31 cellular contexts compared by ENCODE assay signal in genomic region chr2:139694327-139694726, GRCh38.
"Had no signal": no experiment of that assay in that cellular context is flagged by ENCODE, and none has a peak within 500 bp of the region (broad histone marks: within the 10 kb centered on the region; RNA-seq: fewer than 3 reads in every experiment).

No MANE protein-coding gene starts in this region.

- H3K27me3 ChIP-seq: brain microvascular endothelial cell, Peyer's patch, SJSA1 had no signal

- H3K4me3 ChIP-seq: Peyer's patch, SJSA1 had no signal

- FAIRE-seq: TTC549 had no signal

- H3K36me3 Mint-ChIP-seq: activated naive CD4-positive, alpha-beta T cell treated with anti-CD3 and anti-CD28 coated beads, Interleukin-2, amount 10 ng/mL, durations not matched to agents 7 days and 5 days; activated naive CD8-positive, alpha-beta T cell treated with anti-CD3 and anti-CD28 coated beads for 36 hours had no signal

- H3K4me1 ChIP-seq: Peyer's patch, SJSA1 had no signal

- DNase-seq: activated CD4-positive, alpha-beta T cell treated with anti-CD3 and anti-CD28 coated beads for 36 hours; activated CD4-positive, alpha-beta T cell treated with anti-CD3 and anti-CD28 coated beads, Interleukin-2, amount 10 ng/mL, durations not matched to agents 7 days and 5 days; activated CD4-positive, alpha-beta T cell treated with anti-CD3 and anti-CD28 coated beads, Interleukin-2, amount 50 U/mL, for 48 hours; activated CD8-positive, alpha-beta memory T cell treated with anti-CD3 and anti-CD28 coated beads, Interleukin-2, amount 50 U/mL, for 4 hours; activated CD8-positive, alpha-beta T cell treated with anti-CD3 and anti-CD28 coated beads, Interleukin-2, amount 10 ng/mL, durations not matched to agents 7 days and 5 days; activated naive CD4-positive, alpha-beta T cell treated with anti-CD3 and anti-CD28 coated beads, Interleukin-2, amount 10 ng/mL, durations not matched to agents 7 days and 5 days; activated naive CD8-positive, alpha-beta T cell treated with anti-CD3 and anti-CD28 coated beads for 36 hours; activated T-cell treated with anti-CD3 and anti-CD28 coated beads for 4 hours; activated T-cell treated with anti-CD3 and anti-CD28 coated beads, Interleukin-2, amount 50 U/mL, for 4 hours; amniotic stem cell; aorta; brain microvascular endothelial cell; central memory CD4-positive, alpha-beta T cell; Karpas-422; NCI-H1105; NCI-H1417 treated with DMSO at 0.1 percent for 48 hours; NCI-H187 treated with DMSO at 0.1 percent for 48 hours; NCI-H2081; NCI-H345; NCI-H524 treated with DMSO at 0.1 percent for 48 hours; PC-3; Peyer's patch; RPMI8226; SHP77 treated with DMSO at 0.1 percent for 48 hours; SK-N-SH had no signal

- H3K4me3 Mint-ChIP-seq: activated CD4-positive, alpha-beta T cell treated with anti-CD3 and anti-CD28 coated beads for 36 hours; activated CD4-positive, alpha-beta T cell treated with anti-CD3 and anti-CD28 coated beads, Interleukin-2, amount 10 ng/mL, durations not matched to agents 7 days and 5 days; activated CD8-positive, alpha-beta T cell treated with anti-CD3 and anti-CD28 coated beads, Interleukin-2, amount 10 ng/mL, durations not matched to agents 7 days and 5 days; activated naive CD4-positive, alpha-beta T cell treated with anti-CD3 and anti-CD28 coated beads, Interleukin-2, amount 10 ng/mL, durations not matched to agents 7 days and 5 days; activated naive CD8-positive, alpha-beta T cell treated with anti-CD3 and anti-CD28 coated beads for 36 hours; activated T-cell treated with anti-CD3 and anti-CD28 coated beads, Interleukin-2, amount 50 U/mL, for 4 hours; activated T-helper 1 cell treated with anti-CD3 and anti-CD28 coated beads, Interleukin-12 subunit alpha, Interleukin-12 subunit beta, Interleukin-2, Interleukin-4 antibody, amounts not matched to agents 30 ng/mL and 10 ng/mL and 1 ng/mL, durations not matched to agents 14 hours and 24 hours and 36 hours; T-helper 1 cell treated with Interleukin-12 subunit alpha and Interleukin-12 subunit beta and Interleukin-4 antibody, amounts not matched to agents 30 μg/mL and 1 μg/mL, for 36 hours; T-helper 2 cell treated with Interferon-gamma antibody and Interleukin-4, amounts not matched to agents 5 μg/mL and 100 μg/mL, for 36 hours had no signal

- H3K27ac Mint-ChIP-seq: activated CD4-positive, alpha-beta T cell treated with anti-CD3 and anti-CD28 coated beads for 36 hours; activated CD4-positive, alpha-beta T cell treated with anti-CD3 and anti-CD28 coated beads, Interleukin-2, amount 10 ng/mL, durations not matched to agents 7 days and 5 days; activated CD8-positive, alpha-beta T cell treated with anti-CD3 and anti-CD28 coated beads, Interleukin-2, amount 10 ng/mL, durations not matched to agents 7 days and 5 days; activated naive CD4-positive, alpha-beta T cell treated with anti-CD3 and anti-CD28 coated beads, Interleukin-2, amount 10 ng/mL, durations not matched to agents 7 days and 5 days; activated naive CD8-positive, alpha-beta T cell treated with anti-CD3 and anti-CD28 coated beads for 36 hours; activated T-helper 1 cell treated with anti-CD3 and anti-CD28 coated beads, Interleukin-12 subunit alpha, Interleukin-12 subunit beta, Interleukin-2, Interleukin-4 antibody, amounts not matched to agents 30 ng/mL and 10 ng/mL and 1 ng/mL, durations not matched to agents 14 hours and 24 hours and 36 hours; T-helper 1 cell treated with Interleukin-12 subunit alpha and Interleukin-12 subunit beta and Interleukin-4 antibody, amounts not matched to agents 30 μg/mL and 1 μg/mL, for 36 hours; T-helper 2 cell treated with Interferon-gamma antibody and Interleukin-4, amounts not matched to agents 5 μg/mL and 100 μg/mL, for 36 hours had no signal

- H3K36me3 ChIP-seq: brain microvascular endothelial cell, Peyer's patch, SJSA1 had no signal

- H3K4me2 ChIP-seq: SK-N-SH had no signal

- H3K9ac ChIP-seq: SK-N-SH had no signal

- ATAC-seq: activated CD4-positive, alpha-beta T cell treated with anti-CD3 and anti-CD28 coated beads for 36 hours; activated CD4-positive, CD25-positive, alpha-beta regulatory T cell treated with anti-CD3 and anti-CD28 coated beads, Interleukin-2, amount 50 U/mL, for 24 hours; activated CD8-positive, alpha-beta T cell treated with anti-CD3 and anti-CD28 coated beads, Interleukin-2, amount 10 ng/mL, durations not matched to agents 7 days and 5 days; activated T-cell treated with anti-CD3 and anti-CD28 coated beads, Interleukin-2, amount 50 U/mL, for 4 hours; PC-3 had no signal

- H3K9me3 Mint-ChIP-seq: activated CD4-positive, alpha-beta T cell treated with anti-CD3 and anti-CD28 coated beads, Interleukin-2, amount 10 ng/mL, durations not matched to agents 7 days and 5 days; activated naive CD8-positive, alpha-beta T cell treated with anti-CD3 and anti-CD28 coated beads for 36 hours had no signal

- H3K9me3 ChIP-seq: Peyer's patch, SK-N-SH had no signal

- H3K27me3 Mint-ChIP-seq: activated CD4-positive, alpha-beta T cell treated with anti-CD3 and anti-CD28 coated beads for 36 hours; activated CD4-positive, alpha-beta T cell treated with anti-CD3 and anti-CD28 coated beads, Interleukin-2, amount 10 ng/mL, durations not matched to agents 7 days and 5 days; activated naive CD4-positive, alpha-beta T cell treated with anti-CD3 and anti-CD28 coated beads, Interleukin-2, amount 10 ng/mL, durations not matched to agents 7 days and 5 days; activated naive CD8-positive, alpha-beta T cell treated with anti-CD3 and anti-CD28 coated beads for 36 hours had no signal

- H3K4me1 Mint-ChIP-seq: activated CD4-positive, alpha-beta T cell treated with anti-CD3 and anti-CD28 coated beads for 36 hours; activated CD4-positive, alpha-beta T cell treated with anti-CD3 and anti-CD28 coated beads, Interleukin-2, amount 10 ng/mL, durations not matched to agents 7 days and 5 days; activated naive CD4-positive, alpha-beta T cell treated with anti-CD3 and anti-CD28 coated beads, Interleukin-2, amount 10 ng/mL, durations not matched to agents 7 days and 5 days; activated naive CD8-positive, alpha-beta T cell treated with anti-CD3 and anti-CD28 coated beads for 36 hours had no signal

- H3K27ac ChIP-seq: brain microvascular endothelial cell, Peyer's patch, SJSA1 had no signal
